ENCODE assay signal across 22 cellular contexts in genomic region chr22:45261407-45262088, GRCh38. TPM values are rescaled to one million over a fixed set of nuclear protein-coding genes. Genes with fewer than 3 reads are reported as not detected.
DNase-seq lines count a peak whose midpoint lies in the region; ATAC-seq and TF ChIP-seq lines count a peak whose summit lies in the region.
"Had no signal": no experiment of that assay in that cellular context is flagged by ENCODE, and none has a peak within 500 bp of the region (broad histone marks: within the 10 kb centered on the region; RNA-seq: fewer than 3 reads in every experiment).

No MANE protein-coding gene starts in this region.

- H3K4me3 ChIP-seq in left ventricle myocardium inferior (no peak overlapping the region), colonic mucosa (no peak overlapping the region)
- H3K4me3 ChIP-seq: breast epithelium, gastrocnemius medialis had no signal

- H3K27ac ChIP-seq in left ventricle myocardium inferior (replicated peaks) (peak overlapping the region; percentile 3), colonic mucosa (no peak overlapping the region)
- H3K27ac ChIP-seq: breast epithelium, gastrocnemius medialis had no signal

- TF ChIP-seq CTCF in left ventricle myocardium inferior (IDR thresholded peaks at IDR 0.05; ENCODE audit: borderline replicate concordance) (no peak), colonic mucosa (IDR thresholded peaks at IDR 0.05) (no peak)

- no peaks in the 10 kb centered on the region for H3K9me3 ChIP-seq in left ventricle myocardium inferior (replicated peaks)
- no peaks in the 10 kb centered on the region for H3K9me3 ChIP-seq in colonic mucosa
- H3K9me3 ChIP-seq: breast epithelium, gastrocnemius medialis had no signal

- H3K27me3 ChIP-seq in left ventricle myocardium inferior (ENCODE audit: low read depth) (peaks cover 4% of the 10 kb centered on the region), colonic mucosa (no peaks in the 10 kb centered on the region)
- H3K27me3 ChIP-seq: breast epithelium, gastrocnemius medialis had no signal

- no peak overlapping the region for H3K9ac ChIP-seq in colonic mucosa (ENCODE audit: low read depth in 2 of 2, low read length in 2 of 2)

- intact Hi-C loops in left ventricle myocardium inferior (cut with micrococcal nuclease) (no loop called here), cardiac septum (cut with DNase I) (loop anchor here (2.0 to 10.0 kb wide), 2 partner anchors 159 to 287 kb away; no protein-coding TSS in a partner anchor), colonic mucosa (cut with DNase I) (loop anchor here (5.0 kb wide), 1 partner anchor 159 kb away; no protein-coding TSS in a partner anchor)

- peaks cover 16% of the 10 kb centered on the region for H3K4me1 ChIP-seq in left ventricle myocardium inferior
- H3K4me1 ChIP-seq in colonic mucosa: no peaks in the 10 kb centered on the region
- H3K4me1 ChIP-seq: breast epithelium had no signal

- H3K36me3 ChIP-seq in left ventricle myocardium inferior (no peaks in the 10 kb centered on the region), colonic mucosa (no peaks in the 10 kb centered on the region)
- H3K36me3 ChIP-seq: breast epithelium, gastrocnemius medialis had no signal

- DNase-seq in left ventricle myocardium inferior (no peak), cardiac septum (ENCODE audit: low spot score) (no peak), NCI-H2196 treated with DMSO at 0.1 percent for 48 hours (lab: John Stamatoyannopoulos, UW; ENCODE audit: unreplicated experiment) (peak; percentile 26), colonic mucosa (peak; percentile 71), anterior cingulate cortex (lab: John Stamatoyannopoulos, UW) (no peak), islet precursor cell (no peak)
- DNase-seq: CD8-positive, alpha-beta memory T cell; gastrocnemius medialis; HCEC 1CT; NCI-H1436; NCI-H526 treated with DMSO at 0.1 percent for 48 hours; stimulated activated naive CD4-positive, alpha-beta T cell treated with Interleukin-2 at 50 U/mL for 16 hours; T1000 had no signal

- no peak for ATAC-seq in HG02938 (IDR thresholded peaks at IDR 0.05; ENCODE audit: unreplicated experiment)
- no peak for ATAC-seq in GM18511 (IDR thresholded peaks at IDR 0.05; ENCODE audit: unreplicated experiment)
- ATAC-seq: gastrocnemius medialis, SK-N-SH treated with all-trans-retinoic acid at 6 μM for 48 hours had no signal

RNA-seq across cellular contexts. Expression of gene KIAA0930, which starts 20.9 kb away (rescaled TPM):
- total RNA-seq in left ventricle myocardium inferior (18.6 TPM), cardiac septum (21.6 TPM), colonic mucosa (10 to 100 TPM; 38.5 to 44.8 TPM)

RNA-seq across cellular contexts. Expression of gene UPK3A, which starts 23.2 kb away (rescaled TPM):
- total RNA-seq in left ventricle myocardium inferior (not detected), cardiac septum (0.40 TPM), colonic mucosa (1 to 10 TPM in 1 of 2 donors, under 1 TPM in 1; 0.32 to 3.6 TPM)
- total RNA-seq: activated T-helper 2 cell treated with anti-CD3 and anti-CD28 coated beads, Interferon-gamma antibody, Interleukin-2, Interleukin-4, amounts not matched to agents 10 μg/mL and 5 μg/mL and 100 μg/mL, durations not matched to agents 14 hours and 24 hours and 36 hours; breast epithelium; CD8-positive, alpha-beta memory T cell; dermis microvascular lymphatic vessel endothelial cell; HT1080; LHCN-M2; neural crest cell had no signal

RNA-seq across cellular contexts. Expression of gene FAM118A, which starts 48.2 kb away (rescaled TPM):
- 14.1 TPM for total RNA-seq in left ventricle myocardium inferior
- total RNA-seq in cardiac septum: 15.6 TPM
- total RNA-seq in colonic mucosa: 10 to 100 TPM; 36.1 to 75.3 TPM

Comparison
In these comparisons a context has a peak if more than half of its experiments do, and no peak if none do; other contexts are left out.
1. DNase-seq: peak in NCI-H2196 treated with DMSO at 0.1 percent for 48 hours (single experiment) and colonic mucosa (single experiment); none in left ventricle myocardium inferior (single experiment), cardiac septum (single experiment), anterior cingulate cortex (0 of 58) and islet precursor cell (single experiment).